In genomic region chr4:4195354-4195753, GRCh38 we compare ENCODE assay signal across 9 cellular contexts. TPM values are rescaled to one million over a fixed set of nuclear protein-coding genes. Genes with fewer than 3 reads are reported as not detected.
"Had no signal": no experiment of that assay in that cellular context is flagged by ENCODE, and none has a peak within 500 bp of the region (broad histone marks: within the 10 kb centered on the region; RNA-seq: fewer than 3 reads in every experiment).

No MANE protein-coding gene starts in this region.

- H3K4me3 ChIP-seq: GM12878 had no signal

- FAIRE-seq: G401.6, GM12878, GM12891, GM12892, GM18507, GM19239 had no signal

- DNase-seq: GDM1, GF-D8 had no signal

- ATAC-seq: GM12878 had no signal

RNA-seq across cellular contexts. Expression of gene OTOP1, which starts 31.4 kb away (rescaled TPM):
- total RNA-seq: G401, GM12878 had no signal
- polyA plus RNA-seq: GM12878 had no signal
